ENCODE assay signal across 8 cellular contexts in the genomic region with DNA sequence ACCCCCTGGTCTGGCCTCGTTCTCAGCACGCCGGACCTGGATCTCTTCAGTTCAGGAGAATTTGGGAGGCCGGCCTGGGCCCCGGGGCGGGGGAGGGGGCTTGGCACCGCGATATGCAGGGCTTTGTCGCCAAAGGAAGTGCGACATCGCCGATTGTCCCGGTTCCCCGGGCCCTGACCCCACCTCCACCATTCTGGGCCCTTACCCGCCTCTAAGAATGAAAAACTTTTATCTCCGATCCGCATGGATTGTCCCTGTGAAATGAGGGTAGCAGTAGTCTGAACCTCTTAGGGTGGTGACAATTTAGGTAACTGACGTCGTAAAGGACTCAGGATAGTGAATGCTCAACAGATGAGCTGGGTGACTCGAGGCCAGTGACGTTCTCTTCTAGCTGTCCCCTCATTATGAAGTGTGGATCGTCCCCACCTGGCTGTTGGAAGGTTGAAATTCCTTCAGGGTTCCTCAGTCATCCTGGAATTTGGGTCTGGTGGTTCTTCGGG. TPM values are rescaled to one million over a fixed set of nuclear protein-coding genes. Genes with fewer than 3 reads are reported as not detected.
DNase-seq lines count a peak whose midpoint lies in the region; ATAC-seq and TF ChIP-seq lines count a peak whose summit lies in the region.

No MANE protein-coding gene starts in this region.

- no peak overlapping the region for H4K91ac ChIP-seq in mesenchymal stem cell (ENCODE audit: low read length)

- 7 to 8% methylated on average over 23 of the region's 23 CpGs for WGBS in heart right ventricle, 2 donors
- WGBS in mesenchymal stem cell: 8% methylated on average over 18 of the region's 23 CpGs
- 6% methylated on average over 23 of the region's 23 CpGs for WGBS in urinary bladder

- H3K14ac ChIP-seq in mesenchymal stem cell (ENCODE audit: low read length in 2 of 2): peak overlapping the region; percentile 71 to 79

- ATAC-seq in heart right ventricle: no peak
- ATAC-seq in left ventricle myocardium superior: no peak
- no peak for ATAC-seq in HG02885 (IDR thresholded peaks at IDR 0.05; ENCODE audit: poor library complexity, unreplicated experiment)
- no peak for ATAC-seq in HG03460 (IDR thresholded peaks at IDR 0.05; ENCODE audit: unreplicated experiment)
- no peak for ATAC-seq in HG03095 (IDR thresholded peaks at IDR 0.05; ENCODE audit: unreplicated experiment)

- TF ChIP-seq CTCF in heart right ventricle (IDR thresholded peaks at IDR 0.05) (no peak), astrocyte of the spinal cord (IDR thresholded peaks at IDR 0.05; ENCODE audit: low read depth, low read length) (no peak)

- H3K27me3 ChIP-seq in heart right ventricle (no peaks in the 10 kb centered on the region), mesenchymal stem cell (ENCODE audit: control insufficient read depth in 1 of 2, insufficient read depth in 1 of 2, low read length in 2 of 2) (no peaks in the 10 kb centered on the region)

- H2BK12ac ChIP-seq in mesenchymal stem cell (ENCODE audit: low read length in 2 of 2): no peak overlapping the region

- peak overlapping the region; percentile 89 to 95 for H3K18ac ChIP-seq in mesenchymal stem cell (ENCODE audit: low read depth in 1 of 2, low read length in 2 of 2)

- DNase-seq in heart right ventricle (no peak), left ventricle myocardium superior (no peak), astrocyte of the spinal cord (ENCODE audit: low read depth, low spot score) (no peak), mesenchymal stem cell (no peak)

- peak overlapping the region; percentile 31 for H2AK5ac ChIP-seq in mesenchymal stem cell (ENCODE audit: low read length, severe bottlenecking)

- H3K36me3 ChIP-seq in heart right ventricle (peaks cover 0 to 25% (median 9%) of the 10 kb centered on the region in 9 donors), mesenchymal stem cell (ENCODE audit: control insufficient read depth in 1 of 2, insufficient read depth in 2 of 2, low read depth in 1 of 2, low read length in 2 of 2) (peaks cover 15 to 27% of the 10 kb centered on the region in 2 experiments), urinary bladder (ENCODE audit: insufficient read depth) (no peaks in the 10 kb centered on the region)

- H3K9me3 ChIP-seq in heart right ventricle (no peaks in the 10 kb centered on the region), mesenchymal stem cell (ENCODE audit: control insufficient read depth, low read length) (no peaks in the 10 kb centered on the region)

- H3K4ac ChIP-seq in mesenchymal stem cell (ENCODE audit: low read depth in 1 of 2, low read length in 2 of 2): peak overlapping the region; percentile 64 to 99

- no peak overlapping the region for H2BK15ac ChIP-seq in mesenchymal stem cell (ENCODE audit: low read depth, poor library complexity, severe bottlenecking)

- H3K4me3 ChIP-seq in heart right ventricle (peak overlapping the region; percentile 82 to 97 (median 89)), astrocyte of the spinal cord (ENCODE audit: low read depth, low read length) (peak overlapping the region; percentile 99), mesenchymal stem cell (ENCODE audit: insufficient read depth in 1 of 2, low read depth in 1 of 2, low read length in 2 of 2) (peak overlapping the region; percentile 85 to 93), urinary bladder (ENCODE audit: low read depth, low read length) (peak overlapping the region; percentile 92)

- peaks cover 8 to 59% (median 44%) of the 10 kb centered on the region in 9 donors for H3K4me1 ChIP-seq in heart right ventricle
- peaks cover 35% of the 10 kb centered on the region for H3K4me1 ChIP-seq in mesenchymal stem cell (ENCODE audit: control insufficient read depth, insufficient read depth, low read depth, low read length)
- no peaks in the 10 kb centered on the region for H3K4me1 ChIP-seq in urinary bladder (ENCODE audit: insufficient read depth)

- in situ Hi-C loops in astrocyte of the spinal cord (cut with HindIII; ENCODE audit: low sequenced_read_pairs): no loop called here

- peak overlapping the region; percentile 97 for H3K9ac ChIP-seq in mesenchymal stem cell (ENCODE audit: low read length)

- H2AFZ ChIP-seq in mesenchymal stem cell (ENCODE audit: low read depth, low read length): no peak overlapping the region

- intact Hi-C loops in heart right ventricle (cut with DNase I): loop anchor here in 1 of 10 donors (5.0 kb wide), 1 partner anchor 157 kb away; no protein-coding TSS in a partner anchor
- intact Hi-C loops in left ventricle myocardium superior (cut with micrococcal nuclease): no loop called here

- H3K23ac ChIP-seq in mesenchymal stem cell (ENCODE audit: low read length in 2 of 2): no peak overlapping the region

- peak overlapping the region; percentile 82 for H3K4me2 ChIP-seq in mesenchymal stem cell (ENCODE audit: low read length, poor library complexity, severe bottlenecking)

- peak overlapping the region; percentile 4 for H2BK5ac ChIP-seq in mesenchymal stem cell (ENCODE audit: low read depth, low read length, poor library complexity, severe bottlenecking)

- H3K27ac ChIP-seq in heart right ventricle (peak overlapping the region in 9 of 10 donors; percentile 71 to 89 (median 80)), mesenchymal stem cell (ENCODE audit: low read length, poor library complexity, severe bottlenecking) (peak overlapping the region; percentile 38), urinary bladder (ENCODE audit: low read depth) (no peak overlapping the region)

- H4K8ac ChIP-seq in mesenchymal stem cell (ENCODE audit: low read length): peak overlapping the region; percentile 93

- H2BK120ac ChIP-seq in mesenchymal stem cell (ENCODE audit: low read depth, low read length): no peak overlapping the region

- peaks cover 27% of the 10 kb centered on the region for H3K79me1 ChIP-seq in mesenchymal stem cell (replicated peaks; ENCODE audit: low read length, poor library complexity, severe bottlenecking)

RNA-seq across cellular contexts. Expression of a gene that starts 0.6 kb away (rescaled TPM):
- 10 to 100 TPM; 24.0 to 39.7 (median 34.7) TPM for total RNA-seq in heart right ventricle
- 10 to 100 TPM; 20.4 to 85.7 TPM for polyA plus RNA-seq in heart right ventricle
- total RNA-seq in left ventricle myocardium superior: 31.9 TPM
- 151 TPM for polyA plus RNA-seq in mesenchymal stem cell (2013, experiment 1 of 2)
- 152 TPM for polyA plus RNA-seq in mesenchymal stem cell (2013, experiment 2 of 2)
- 8.0 TPM for total RNA-seq in urinary bladder
- 66.1 TPM for polyA plus RNA-seq in urinary bladder

RNA-seq across cellular contexts. Expression of a gene that starts 4.3 kb away (rescaled TPM):
- 100 to 1,000 TPM; 122 to 259 (median 151) TPM for total RNA-seq in heart right ventricle
- 100 to 1,000 TPM; 157 to 301 TPM for polyA plus RNA-seq in heart right ventricle
- 242 TPM for total RNA-seq in left ventricle myocardium superior
- polyA plus RNA-seq in mesenchymal stem cell (2013, experiment 1 of 2): 81.3 TPM
- polyA plus RNA-seq in mesenchymal stem cell (2013, experiment 2 of 2): 83.5 TPM
- 6.1 TPM for total RNA-seq in urinary bladder
- 146 TPM for polyA plus RNA-seq in urinary bladder

RNA-seq across cellular contexts. Expression of a gene that starts 6.8 kb away (rescaled TPM):
- total RNA-seq in heart right ventricle (10 to 100 TPM in 2 of 10 donors, 1 to 10 TPM in 8; 6.0 to 16.9 (median 7.9) TPM), left ventricle myocardium superior (14.8 TPM), urinary bladder (6.8 TPM)
- polyA plus RNA-seq in heart right ventricle (10 to 100 TPM in 1 of 2 donors, 1 to 10 TPM in 1; 8.7 to 16.6 TPM), urinary bladder (20.0 TPM)
- 5.3 TPM for polyA plus RNA-seq in mesenchymal stem cell (2013, experiment 1 of 2)
- 5.1 TPM for polyA plus RNA-seq in mesenchymal stem cell (2013, experiment 2 of 2)

RNA-seq across cellular contexts. Expression of a gene that starts 24.6 kb away (rescaled TPM):
- 10 to 100 TPM in 3 of 10 donors, 1 to 10 TPM in 7; 6.2 to 11.7 (median 8.0) TPM for total RNA-seq in heart right ventricle
- 10 to 100 TPM in 1 of 2 donors, 1 to 10 TPM in 1; 3.3 to 14.6 TPM for polyA plus RNA-seq in heart right ventricle
- 11.7 TPM for total RNA-seq in left ventricle myocardium superior
- 5.5 TPM for polyA plus RNA-seq in mesenchymal stem cell (2013, experiment 1 of 2)
- polyA plus RNA-seq in mesenchymal stem cell (2013, experiment 2 of 2): 5.3 TPM
- 4.1 TPM for total RNA-seq in urinary bladder
- 5.8 TPM for polyA plus RNA-seq in urinary bladder

RNA-seq across cellular contexts. Expression of a gene that starts 27.3 kb away (rescaled TPM):
- total RNA-seq in heart right ventricle (10 to 100 TPM in 4 of 10 donors, 1 to 10 TPM in 6; 8.0 to 12.4 (median 9.8) TPM), left ventricle myocardium superior (11.5 TPM), urinary bladder (11.2 TPM)
- polyA plus RNA-seq in heart right ventricle (10 to 100 TPM in 1 of 2 donors, 1 to 10 TPM in 1; 8.9 to 12.8 TPM), urinary bladder (15.9 TPM)
- 8.4 TPM for polyA plus RNA-seq in mesenchymal stem cell (2013, experiment 1 of 2)
- 8.6 TPM for polyA plus RNA-seq in mesenchymal stem cell (2013, experiment 2 of 2)

Comparison
In these comparisons a context has a peak if more than half of its experiments do, and no peak if none do; other contexts are left out.
1. RNA of a gene that starts 4.3 kb away (total RNA-seq): 242 TPM in left ventricle myocardium superior (single experiment) and 122 to 259 TPM in heart right ventricle; 6.1 TPM in urinary bladder (single experiment); every median in the first group is over 10 times any median in the second.
2. Peak in every context shown above with its lines, with median percentiles within 50 percentile points of each other: H3K4me3 ChIP-seq.